21 cellular contexts compared by ENCODE assay signal in genomic region chr9:133771486-133772482, GRCh38. TPM values are rescaled to one million over a fixed set of nuclear protein-coding genes. Genes with fewer than 3 reads are reported as not detected.
DNase-seq lines count a peak whose midpoint lies in the region; ATAC-seq and TF ChIP-seq lines count a peak whose summit lies in the region.
"Had no signal": no experiment of that assay in that cellular context is flagged by ENCODE, and none has a peak within 500 bp of the region (broad histone marks: within the 10 kb centered on the region; RNA-seq: fewer than 3 reads in every experiment).

No MANE protein-coding gene starts in this region.

- H3K9me3 ChIP-seq in colonic mucosa (no peaks in the 10 kb centered on the region), neural progenitor cell (ENCODE audit: low read depth) (no peaks in the 10 kb centered on the region)
- H3K9me3 ChIP-seq: HAP-1 had no signal

- no peaks in the 10 kb centered on the region for H4K20me1 ChIP-seq in neural progenitor cell (ENCODE audit: low read depth)

- peak; percentile 19 for DNase-seq in activated naive CD8-positive, alpha-beta T cell treated with anti-CD3 and anti-CD28 coated beads, Interleukin-2, amount 10 ng/mL, durations not matched to agents 7 days and 5 days
- no peak for DNase-seq in activated naive CD8-positive, alpha-beta T cell treated with anti-CD3 and anti-CD28 coated beads, Interleukin-2, amount 50 U/mL, for 24 hours
- DNase-seq in colonic mucosa: peak; percentile 9
- DNase-seq in neural progenitor cell (ENCODE audit: low spot score): no peak
- DNase-seq in ureter (ENCODE audit: low spot score): peak; percentile 31
- DNase-seq in DMS114 treated with DMSO at 0.1 percent for 48 hours (lab: John Stamatoyannopoulos, UW; ENCODE audit: unreplicated experiment): no peak
- no peak for DNase-seq in NCI-H2196 treated with DMSO at 0.1 percent for 48 hours (lab: John Stamatoyannopoulos, UW; ENCODE audit: unreplicated experiment)
- DNase-seq: activated gamma-delta T cell treated with Interleukin-2 at 50 U/mL for 16 hours; cortex of kidney; DMS79 treated with DMSO at 0.1 percent for 48 hours; NCI-H1417 treated with DMSO at 0.1 percent for 48 hours; stimulated activated naive CD4-positive, alpha-beta T cell treated with Interleukin-2 at 50 U/mL for 16 hours had no signal

- no peaks in the 10 kb centered on the region for H3F3A ChIP-seq in neural progenitor cell (ENCODE audit: low read depth)

- H2AFZ ChIP-seq in neural progenitor cell (replicated peaks): no peak overlapping the region

- no peak overlapping the region for H3K27ac Mint-ChIP-seq in activated naive CD8-positive, alpha-beta T cell treated with anti-CD3 and anti-CD28 coated beads, Interleukin-2, amount 10 ng/mL, durations not matched to agents 7 days and 5 days
- no peak overlapping the region for H3K27ac Mint-ChIP-seq in activated naive CD8-positive, alpha-beta T cell treated with anti-CD3 and anti-CD28 coated beads, Interleukin-2, amount 50 U/mL, for 24 hours
- H3K27ac Mint-ChIP-seq in neural progenitor cell: peak overlapping the region; percentile 79
- H3K27ac Mint-ChIP-seq: CD8-positive, alpha-beta T cell; T-cell had no signal

- no peak for TF ChIP-seq CTCF in colonic mucosa (IDR thresholded peaks at IDR 0.05)
- TF ChIP-seq CTCF in neural progenitor cell (IDR thresholded peaks at IDR 0.05): no peak

- H3K27me3 Mint-ChIP-seq in activated naive CD8-positive, alpha-beta T cell treated with anti-CD3 and anti-CD28 coated beads, Interleukin-2, amount 10 ng/mL, durations not matched to agents 7 days and 5 days: no peaks in the 10 kb centered on the region
- H3K27me3 Mint-ChIP-seq in activated naive CD8-positive, alpha-beta T cell treated with anti-CD3 and anti-CD28 coated beads, Interleukin-2, amount 50 U/mL, for 24 hours: no peaks in the 10 kb centered on the region
- peaks cover 2% of the 10 kb centered on the region for H3K27me3 Mint-ChIP-seq in neural progenitor cell (ENCODE audit: insufficient read depth, low read depth)
- H3K27me3 Mint-ChIP-seq: naive thymus-derived CD8-positive, alpha-beta T cell; T-cell had no signal

- H3K27me3 ChIP-seq in colonic mucosa (no peaks in the 10 kb centered on the region), neural progenitor cell (no peaks in the 10 kb centered on the region)
- H3K27me3 ChIP-seq: gastrocnemius medialis had no signal

- intact Hi-C loops in colonic mucosa (cut with DNase I): no loop called here

- H3K9ac ChIP-seq in colonic mucosa (ENCODE audit: low read depth in 2 of 2, low read length in 2 of 2) (no peak overlapping the region), neural progenitor cell (no peak overlapping the region)

- POLR2A ChIA-PET in activated naive CD8-positive, alpha-beta T cell treated with anti-CD3 and anti-CD28 coated beads, Interleukin-2, amount 10 ng/mL, durations not matched to agents 7 days and 5 days (lab: Charles Lee): no interaction called here

- no peaks in the 10 kb centered on the region for H3K4me1 ChIP-seq in colonic mucosa
- no peaks in the 10 kb centered on the region for H3K4me1 ChIP-seq in neural progenitor cell
- H3K4me1 ChIP-seq: gastrocnemius medialis, HAP-1 had no signal

- no peak overlapping the region for H3K4me2 ChIP-seq in neural progenitor cell

- H3K9me3 Mint-ChIP-seq in activated naive CD8-positive, alpha-beta T cell treated with anti-CD3 and anti-CD28 coated beads, Interleukin-2, amount 10 ng/mL, durations not matched to agents 7 days and 5 days: peaks cover under 1% of the 10 kb centered on the region
- peaks cover 5% of the 10 kb centered on the region for H3K9me3 Mint-ChIP-seq in activated naive CD8-positive, alpha-beta T cell treated with anti-CD3 and anti-CD28 coated beads, Interleukin-2, amount 50 U/mL, for 24 hours
- peaks cover 12% of the 10 kb centered on the region for H3K9me3 Mint-ChIP-seq in neural progenitor cell

- no peak overlapping the region for H3K4me3 Mint-ChIP-seq in activated naive CD8-positive, alpha-beta T cell treated with anti-CD3 and anti-CD28 coated beads, Interleukin-2, amount 10 ng/mL, durations not matched to agents 7 days and 5 days
- no peak overlapping the region for H3K4me3 Mint-ChIP-seq in activated naive CD8-positive, alpha-beta T cell treated with anti-CD3 and anti-CD28 coated beads, Interleukin-2, amount 50 U/mL, for 24 hours
- H3K4me3 Mint-ChIP-seq in neural progenitor cell: no peak overlapping the region
- H3K4me3 Mint-ChIP-seq: CD8-positive, alpha-beta T cell; naive thymus-derived CD8-positive, alpha-beta T cell; T-cell had no signal

- no peaks in the 10 kb centered on the region for H3K36me3 Mint-ChIP-seq in activated naive CD8-positive, alpha-beta T cell treated with anti-CD3 and anti-CD28 coated beads, Interleukin-2, amount 10 ng/mL, durations not matched to agents 7 days and 5 days
- H3K36me3 Mint-ChIP-seq in activated naive CD8-positive, alpha-beta T cell treated with anti-CD3 and anti-CD28 coated beads, Interleukin-2, amount 50 U/mL, for 24 hours (ENCODE audit: low read depth): peaks cover 16% of the 10 kb centered on the region
- H3K36me3 Mint-ChIP-seq in neural progenitor cell: peaks cover 30% of the 10 kb centered on the region
- H3K36me3 Mint-ChIP-seq: CD8-positive, alpha-beta T cell had no signal

- ATAC-seq in activated naive CD8-positive, alpha-beta T cell treated with anti-CD3 and anti-CD28 coated beads, Interleukin-2, amount 10 ng/mL, durations not matched to agents 7 days and 5 days (ENCODE audit: low read depth): no peak
- no peak for ATAC-seq in activated naive CD8-positive, alpha-beta T cell treated with anti-CD3 and anti-CD28 coated beads, Interleukin-2, amount 50 U/mL, for 24 hours
- no peak for ATAC-seq in GM19023 (IDR thresholded peaks at IDR 0.05; ENCODE audit: unreplicated experiment)
- ATAC-seq: CD8-positive, alpha-beta T cell; gastrocnemius medialis; naive thymus-derived CD8-positive, alpha-beta T cell; T-cell had no signal

- H3K4me3 ChIP-seq in colonic mucosa (no peak overlapping the region), neural progenitor cell (no peak overlapping the region)
- H3K4me3 ChIP-seq: gastrocnemius medialis, HAP-1, lung had no signal

- H3K27ac ChIP-seq in colonic mucosa: no peak overlapping the region
- no peak overlapping the region for H3K27ac ChIP-seq in neural progenitor cell
- H3K27ac ChIP-seq: epithelial cell of prostate, gastrocnemius medialis, VCaP had no signal

- no peaks in the 10 kb centered on the region for H3K4me1 Mint-ChIP-seq in activated naive CD8-positive, alpha-beta T cell treated with anti-CD3 and anti-CD28 coated beads, Interleukin-2, amount 10 ng/mL, durations not matched to agents 7 days and 5 days
- H3K4me1 Mint-ChIP-seq in activated naive CD8-positive, alpha-beta T cell treated with anti-CD3 and anti-CD28 coated beads, Interleukin-2, amount 50 U/mL, for 24 hours: no peaks in the 10 kb centered on the region
- no peaks in the 10 kb centered on the region for H3K4me1 Mint-ChIP-seq in neural progenitor cell
- H3K4me1 Mint-ChIP-seq: naive thymus-derived CD8-positive, alpha-beta T cell; T-cell had no signal

- H3K36me3 ChIP-seq in colonic mucosa: peaks cover 4% of the 10 kb centered on the region
- H3K36me3 ChIP-seq in neural progenitor cell: peaks cover 8% of the 10 kb centered on the region
- H3K36me3 ChIP-seq: gastrocnemius medialis had no signal

- H3K79me2 ChIP-seq in neural progenitor cell (ENCODE audit: low read depth): no peaks in the 10 kb centered on the region

RNA-seq across cellular contexts. Expression of gene SARDH, which starts 33.6 kb away (rescaled TPM):
- 1 to 10 TPM; 1.6 to 2.3 TPM for total RNA-seq in activated naive CD8-positive, alpha-beta T cell treated with anti-CD3 and anti-CD28 coated beads, Interleukin-2, amount 10 ng/mL, durations not matched to agents 7 days and 5 days
- 1 to 10 TPM in 1 of 2 donors, under 1 TPM in 1; 0.66 to 1.3 TPM for total RNA-seq in colonic mucosa
- total RNA-seq in neural progenitor cell (ENCODE audit: low replicate concordance): 3.9 and 9.2 TPM in 2 replicates
- total RNA-seq in ureter: 4.1 TPM

Comparison
In these comparisons a context has a peak if more than half of its experiments do, and no peak if none do; other contexts are left out.
1. DNase-seq: peak in activated naive CD8-positive, alpha-beta T cell treated with anti-CD3 and anti-CD28 coated beads, Interleukin-2, amount 10 ng/mL, durations not matched to agents 7 days and 5 days (single experiment), colonic mucosa (single experiment) and ureter (single experiment); none in activated naive CD8-positive, alpha-beta T cell treated with anti-CD3 and anti-CD28 coated beads, Interleukin-2, amount 50 U/mL, for 24 hours (single experiment), neural progenitor cell (single experiment), DMS114 treated with DMSO at 0.1 percent for 48 hours (single experiment) and NCI-H2196 treated with DMSO at 0.1 percent for 48 hours (single experiment).